In the genomic region with DNA sequence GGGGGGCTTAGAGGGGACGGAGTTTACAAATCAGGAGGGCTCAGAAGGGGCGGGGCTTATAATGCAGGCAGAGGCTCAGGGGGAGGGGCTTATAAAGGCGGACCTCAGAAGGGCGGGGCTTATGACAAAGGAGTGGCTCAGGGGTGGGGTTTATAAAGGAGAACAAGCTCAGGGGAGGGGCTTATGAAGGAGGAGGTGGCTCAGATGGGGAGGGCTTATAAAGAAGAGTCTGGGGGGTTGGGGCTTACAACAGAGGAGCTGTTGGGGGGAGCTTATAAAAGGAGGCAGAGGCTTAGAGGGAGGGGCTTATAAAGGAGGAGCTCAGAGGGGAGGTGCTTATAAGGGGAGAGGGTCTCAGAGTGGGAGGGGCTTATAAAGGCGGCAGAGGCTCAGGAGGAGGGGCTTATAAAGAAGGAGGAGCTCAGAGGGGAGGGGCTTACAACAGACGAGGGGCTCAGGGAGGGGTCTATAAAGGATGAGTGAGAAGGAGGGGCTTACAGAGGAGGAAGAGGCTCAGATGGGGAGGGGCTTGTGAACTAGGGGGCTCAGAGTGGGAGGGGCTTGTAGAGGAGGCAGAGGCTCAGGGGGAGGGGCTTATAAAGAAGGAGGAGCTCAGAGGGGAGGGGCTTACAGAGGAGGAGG, we compare ENCODE assay signal across 6 cellular contexts.
A peak's percentile ranks its signal among the peaks of the same experiment; 100 is the strongest.
DNase-seq lines count a peak whose midpoint lies in the region; ATAC-seq lines count a peak whose summit lies in the region.

No MANE protein-coding gene starts in this region.

- peak; percentile 12 for DNase-seq in NK-92 treated with Interleukin-12 subunit alpha and Interleukin-12 subunit beta, amount 100 ng/mL, for 24 hours (lab: John Stamatoyannopoulos, UW)
- DNase-seq in NK-92 (lab: John Stamatoyannopoulos, UW; ENCODE audit: unreplicated experiment) (no peak), activated T-cell treated with anti-CD3 and anti-CD28 coated beads for 4 hours (peak; percentile 5), GM19238 (ENCODE audit: insufficient read length, low spot score) (no peak)
- peak; percentile 26 to 50 (median 42) for DNase-seq in stimulated activated naive CD4-positive, alpha-beta T cell (lab: John Stamatoyannopoulos, UW)

- no peak for ATAC-seq in GM21529 (IDR thresholded peaks at IDR 0.05; ENCODE audit: unreplicated experiment)

Comparison
In these comparisons a context has a peak if more than half of its experiments do, and no peak if none do; other contexts are left out.
1. DNase-seq: peak in NK-92 treated with Interleukin-12 subunit alpha and Interleukin-12 subunit beta, amount 100 ng/mL, for 24 hours (single experiment), activated T-cell treated with anti-CD3 and anti-CD28 coated beads for 4 hours (single experiment) and stimulated activated naive CD4-positive, alpha-beta T cell (6 of 6); none in NK-92 (single experiment) and GM19238 (single experiment).